In genomic region chr3:30135190-30135589, GRCh38 we compare ENCODE assay signal across 20 cellular contexts.
DNase-seq lines count a peak whose midpoint lies in the region; TF ChIP-seq lines count a peak whose summit lies in the region.
"Had no signal": no experiment of that assay in that cellular context is flagged by ENCODE, and none has a peak within 500 bp of the region (broad histone marks: within the 10 kb centered on the region; RNA-seq: fewer than 3 reads in every experiment).

No MANE protein-coding gene starts in this region.

- H3K4me3 ChIP-seq in fibroblast of the aortic adventitia (ENCODE audit: low read depth, low read length) (no peak overlapping the region), osteoblast (ENCODE audit: insufficient read depth, low read length) (no peak overlapping the region), esophagus squamous epithelium (no peak overlapping the region), tibial artery (no peak overlapping the region)

- no peak for TF ChIP-seq POLR2A in esophagus squamous epithelium (IDR thresholded peaks at IDR 0.05)

- DNase-seq in DMS53 (lab: John Stamatoyannopoulos, UW): peak; percentile 2
- DNase-seq in DMS53 treated with DMSO at 0.1 percent for 48 hours (lab: John Stamatoyannopoulos, UW; ENCODE audit: unreplicated experiment): no peak
- DNase-seq in RPMI7951 (ENCODE audit: low read depth): peak; percentile 55
- DNase-seq in fibroblast of the aortic adventitia (ENCODE audit: low read depth): no peak
- no peak for DNase-seq in osteoblast (ENCODE audit: insufficient read length, low spot score, missing footprints)
- DNase-seq in NCI-H526 treated with DMSO at 0.1 percent for 48 hours (lab: John Stamatoyannopoulos, UW): no peak
- no peak for DNase-seq in esophagus squamous epithelium (lab: John Stamatoyannopoulos, UW)
- no peak for DNase-seq in tibial artery
- DNase-seq: activated CD4-positive, alpha-beta T cell treated with anti-CD3 and anti-CD28 coated beads, Interleukin-2, amount 10 ng/mL, durations not matched to agents 24 days and 14 days; activated naive CD8-positive, alpha-beta T cell treated with anti-CD3 and anti-CD28 coated beads for 36 hours; activated T-cell treated with anti-CD3 and anti-CD28 coated beads, Interleukin-2, amount 50 U/mL, for 4 hours; central memory CD4-positive, alpha-beta T cell; GDM1; naive thymus-derived CD8-positive, alpha-beta T cell; NCI-H1694 treated with DMSO at 0.1 percent for 48 hours; NCI-H524 treated with DMSO at 0.1 percent for 48 hours; substantia nigra had no signal

- no peaks in the 10 kb centered on the region for H3K79me2 ChIP-seq in osteoblast (ENCODE audit: insufficient read depth, low read length)

- H3K27ac ChIP-seq in osteoblast (ENCODE audit: low read depth, low read length) (no peak overlapping the region), esophagus squamous epithelium (no peak overlapping the region), tibial artery (no peak overlapping the region)
- H3K27ac ChIP-seq: 22Rv1, HL-60, RWPE1 had no signal

- no peak overlapping the region for H3K4me2 ChIP-seq in osteoblast (ENCODE audit: insufficient read depth, low read length)

- no peaks in the 10 kb centered on the region for H4K20me1 ChIP-seq in osteoblast (ENCODE audit: insufficient read depth, low read length)

- peaks cover 3% of the 10 kb centered on the region for H3K4me1 ChIP-seq in osteoblast (ENCODE audit: insufficient read depth, low read length)
- no peaks in the 10 kb centered on the region for H3K4me1 ChIP-seq in esophagus squamous epithelium
- no peaks in the 10 kb centered on the region for H3K4me1 ChIP-seq in tibial artery

- H3K27me3 ChIP-seq in osteoblast (ENCODE audit: insufficient read depth, low read length) (no peaks in the 10 kb centered on the region), esophagus squamous epithelium (no peaks in the 10 kb centered on the region), tibial artery (no peaks in the 10 kb centered on the region)

- no peak overlapping the region for H2AFZ ChIP-seq in osteoblast (ENCODE audit: low read length)

- intact Hi-C loops in esophagus squamous epithelium (cut with DNase I) (no loop called here), tibial artery (cut with DNase I; ENCODE audit: low total_unique reads) (no loop called here)

- peak; percentile 13 for TF ChIP-seq CTCF in fibroblast of the aortic adventitia (IDR thresholded peaks at IDR 0.05; ENCODE audit: insufficient read depth, low read length)
- peak; percentile 64 for TF ChIP-seq CTCF in osteoblast (IDR thresholded peaks at IDR 0.05; ENCODE audit: extremely low read depth, low read depth, low read length)
- no peak for TF ChIP-seq CTCF in esophagus squamous epithelium (IDR thresholded peaks at IDR 0.05)
- no peak for TF ChIP-seq CTCF in tibial artery (IDR thresholded peaks at IDR 0.05)

- no peaks in the 10 kb centered on the region for H3K9me3 ChIP-seq in osteoblast (ENCODE audit: low read depth, low read length)
- no peaks in the 10 kb centered on the region for H3K9me3 ChIP-seq in esophagus squamous epithelium
- H3K9me3 ChIP-seq in tibial artery: no peaks in the 10 kb centered on the region

- 82 to 88% methylated on average over 4 of the region's 4 CpGs for WGBS in esophagus squamous epithelium, 2 donors

- H3K36me3 ChIP-seq in osteoblast (ENCODE audit: insufficient read depth, low read length) (no peaks in the 10 kb centered on the region), esophagus squamous epithelium (no peaks in the 10 kb centered on the region), tibial artery (no peaks in the 10 kb centered on the region)

Comparison
In these comparisons a context has a peak if more than half of its experiments do, and no peak if none do; other contexts are left out.
1. DNase-seq: peak in DMS53 (single experiment) and RPMI7951 (single experiment); none in DMS53 treated with DMSO at 0.1 percent for 48 hours (single experiment), fibroblast of the aortic adventitia (single experiment), osteoblast (single experiment), NCI-H526 treated with DMSO at 0.1 percent for 48 hours (single experiment), esophagus squamous epithelium (single experiment) and tibial artery (0 of 2).
2. CTCF ChIP-seq: peak in fibroblast of the aortic adventitia (single experiment) and osteoblast (single experiment); none in esophagus squamous epithelium (0 of 6) and tibial artery (0 of 2).